ENCODE assay signal across 8 cellular contexts in the genomic region with DNA sequence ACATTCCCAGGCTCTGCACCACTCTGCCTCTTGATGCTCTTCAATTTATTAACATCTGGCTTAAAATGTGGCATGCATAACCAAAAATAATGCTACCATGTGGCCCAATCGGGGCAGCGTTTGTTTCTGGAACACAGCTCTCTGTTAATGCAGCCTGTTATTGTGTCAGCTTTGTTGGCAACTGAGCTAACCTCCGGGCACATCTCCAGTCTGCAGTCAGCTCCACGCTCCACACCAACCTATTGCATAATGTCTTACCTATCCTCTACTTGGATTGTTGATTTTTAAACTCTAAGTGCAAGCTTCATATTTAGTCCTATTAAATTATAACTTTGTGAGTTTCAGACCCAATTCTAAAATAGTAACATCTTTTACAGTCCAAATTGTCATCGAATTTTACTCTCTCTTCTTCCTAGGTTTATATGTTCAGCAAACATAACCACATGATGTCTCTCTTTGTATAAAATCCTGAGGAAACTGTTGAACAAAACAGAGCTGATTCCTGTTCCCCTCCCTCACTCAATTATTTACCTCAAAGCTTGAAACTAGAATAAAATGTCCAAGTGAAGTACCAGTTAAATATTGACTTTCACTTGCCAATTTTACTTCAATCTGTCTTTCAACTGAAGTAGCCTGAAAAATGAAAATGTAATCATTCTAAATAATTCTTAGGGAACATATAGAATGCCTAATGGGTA.
DNase-seq lines count a peak whose midpoint lies in the region; ATAC-seq and TF ChIP-seq lines count a peak whose summit lies in the region.

No MANE protein-coding gene starts in this region.

- TF ChIP-seq CTCF in AG09319 (IDR thresholded peaks at IDR 0.05; ENCODE audit: low read depth, low read length): no peak
- TF ChIP-seq CTCF in choroid plexus epithelial cell (conservative IDR thresholded peaks at IDR 0.05; ENCODE audit: low read depth, low read length): no peak

- ATAC-seq in HG02623 (IDR thresholded peaks at IDR 0.05; ENCODE audit: unreplicated experiment) (no peak), GM21786 (IDR thresholded peaks at IDR 0.05; ENCODE audit: unreplicated experiment) (no peak)

- no peak overlapping the region for H3K4me3 ChIP-seq in choroid plexus epithelial cell (ENCODE audit: low read depth, low read length)

- DNase-seq in AG09319 (ENCODE audit: extremely low read depth, low read depth) (peak; percentile 67), NCI-H1417 (lab: John Stamatoyannopoulos, UW) (peak in 2 of 3 experiments; percentile 69 to 93), choroid plexus epithelial cell (ENCODE audit: low read depth) (peak; percentile 84), lung microvascular endothelial cell (ENCODE audit: low read depth in 2 of 2) (peak; percentile 39 to 92), T1000 (lab: John Stamatoyannopoulos, UW) (no peak), foreskin melanocyte (no peak)

Comparison
In these comparisons a context has a peak if more than half of its experiments do, and no peak if none do; other contexts are left out.
1. DNase-seq: peak in AG09319 (single experiment), NCI-H1417 (2 of 3), choroid plexus epithelial cell (single experiment) and lung microvascular endothelial cell (2 of 2); none in T1000 (single experiment) and foreskin melanocyte (single experiment).